ENCODE assay signal across 17 cellular contexts in the genomic region with DNA sequence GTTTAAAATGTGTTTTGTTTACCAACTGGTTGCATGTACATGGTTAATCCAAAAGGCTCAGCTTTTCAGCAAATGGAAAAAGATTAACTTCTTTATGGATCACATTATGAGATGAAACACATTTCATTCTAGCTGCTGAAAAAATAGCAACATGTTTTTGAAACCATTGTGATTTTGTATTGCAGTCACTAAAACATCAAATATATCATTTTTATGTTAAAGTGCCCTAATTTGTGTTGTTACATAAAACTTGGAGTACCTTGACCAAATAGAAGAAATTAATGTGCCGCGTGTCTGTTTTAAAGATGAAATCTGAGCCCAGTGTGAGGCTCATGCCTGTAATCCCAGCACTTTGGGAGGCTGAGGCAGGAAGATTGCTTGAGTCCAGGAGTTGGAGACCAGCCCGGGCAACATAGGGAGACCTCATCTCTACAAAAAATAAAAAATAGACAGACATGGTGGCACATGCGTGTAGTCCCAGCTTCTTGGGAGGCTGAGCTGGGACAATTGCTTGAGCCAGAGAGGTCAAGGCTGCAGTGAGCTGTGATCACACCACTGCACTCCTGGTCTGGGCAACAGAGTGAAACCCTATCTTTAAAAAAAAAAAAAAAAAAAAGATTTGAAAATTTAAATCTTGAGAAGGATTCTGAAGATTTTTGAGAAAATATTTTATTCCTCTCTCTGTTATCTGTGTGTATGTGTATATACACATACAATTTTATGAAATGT.
DNase-seq lines count a peak whose midpoint lies in the region; ATAC-seq and TF ChIP-seq lines count a peak whose summit lies in the region.
"Had no signal": no experiment of that assay in that cellular context is flagged by ENCODE, and none has a peak within 500 bp of the region (broad histone marks: within the 10 kb centered on the region; RNA-seq: fewer than 3 reads in every experiment).

No MANE protein-coding gene starts in this region.

- H3K4me3 ChIP-seq in ACC112 (ENCODE audit: low read depth, low read length) (no peak overlapping the region), dorsolateral prefrontal cortex (peak overlapping the region in 1 of 59 donors; percentile 15), neural progenitor cell (no peak overlapping the region), tibial artery (no peak overlapping the region)
- H3K4me3 ChIP-seq: esophagus squamous epithelium had no signal

- H2AFZ ChIP-seq in ACC112 (ENCODE audit: low read length, unreplicated experiment): no peak overlapping the region
- no peak overlapping the region for H2AFZ ChIP-seq in neural progenitor cell (replicated peaks)

- no peak overlapping the region for H3K9ac ChIP-seq in neural progenitor cell

- H3K27me3 ChIP-seq in ACC112 (ENCODE audit: insufficient read depth, low read length) (no peaks in the 10 kb centered on the region), dorsolateral prefrontal cortex (no peaks in the 10 kb centered on the region), neural progenitor cell (no peaks in the 10 kb centered on the region), tibial artery (no peaks in the 10 kb centered on the region)
- H3K27me3 ChIP-seq: esophagus squamous epithelium had no signal

- no peak for DNase-seq in HFFc6
- DNase-seq in dorsolateral prefrontal cortex: no peak
- no peak for DNase-seq in neural progenitor cell (ENCODE audit: low spot score)
- no peak for DNase-seq in tibial artery
- DNase-seq in NCI-H1436 (lab: John Stamatoyannopoulos, UW): no peak
- DNase-seq in HPDE6-E6E7 (ENCODE audit: extremely low spot score): no peak
- DNase-seq: activated CD4-positive, alpha-beta T cell treated with anti-CD3 and anti-CD28 coated beads for 4 hours; activated CD8-positive, alpha-beta memory T cell treated with anti-CD3 and anti-CD28 coated beads, Interleukin-2, amount 50 U/mL, for 4 hours; esophagus squamous epithelium; GDM1; hypothalamus; NCI-H510A treated with DMSO at 0.1 percent for 48 hours; stimulated activated CD4-positive, alpha-beta T cell treated with anti-CD3 and anti-CD28 coated beads, Interleukin-15, amount 100 ng/mL, for 24 hours had no signal

- peak overlapping the region; percentile 94 for H3K27ac Mint-ChIP-seq in HFFc6
- peak overlapping the region; percentile 68 for H3K27ac Mint-ChIP-seq in neural progenitor cell
- H3K27ac Mint-ChIP-seq: stimulated activated naive CD8-positive, alpha-beta T cell treated with anti-CD3 and anti-CD28 coated beads, Interleukin-15, Interleukin-2, amounts not matched to agents 100 ng/mL and 50 ng/mL, for 24 hours had no signal

- H3K27me3 Mint-ChIP-seq in HFFc6 (ENCODE audit: insufficient read depth) (peaks cover 6% of the 10 kb centered on the region), neural progenitor cell (ENCODE audit: insufficient read depth, low read depth) (no peaks in the 10 kb centered on the region)
- H3K27me3 Mint-ChIP-seq: stimulated activated naive CD8-positive, alpha-beta T cell treated with anti-CD3 and anti-CD28 coated beads, Interleukin-15, Interleukin-2, amounts not matched to agents 100 ng/mL and 50 ng/mL, for 24 hours had no signal

- H3K9me3 Mint-ChIP-seq in HFFc6: no peaks in the 10 kb centered on the region
- H3K9me3 Mint-ChIP-seq in neural progenitor cell: no peaks in the 10 kb centered on the region
- H3K9me3 Mint-ChIP-seq: stimulated activated naive CD8-positive, alpha-beta T cell treated with anti-CD3 and anti-CD28 coated beads, Interleukin-15, Interleukin-2, amounts not matched to agents 100 ng/mL and 50 ng/mL, for 24 hours had no signal

- peak overlapping the region; percentile 28 for H3K4me2 ChIP-seq in neural progenitor cell

- no peak for ATAC-seq in GM21447 (IDR thresholded peaks at IDR 0.05; ENCODE audit: unreplicated experiment)
- ATAC-seq: SK-N-SH treated with all-trans-retinoic acid at 6 μM for 48 hours had no signal

- H3K27ac ChIP-seq in ACC112 (ENCODE audit: low read depth, low read length) (peak overlapping the region; percentile 87), dorsolateral prefrontal cortex (peak overlapping the region; percentile 20 to 100 (median 86)), neural progenitor cell (peak overlapping the region; percentile 42), tibial artery (no peak overlapping the region)

- H3K79me2 ChIP-seq in ACC112 (ENCODE audit: control insufficient read depth, insufficient read depth, low read length, unreplicated experiment) (peaks cover 73% of the 10 kb centered on the region), neural progenitor cell (ENCODE audit: low read depth) (peaks cover 99% of the 10 kb centered on the region)

- intact Hi-C loops in dorsolateral prefrontal cortex (cut with DNase I) (no loop called here), tibial artery (cut with DNase I; ENCODE audit: low total_unique reads) (no loop called here)

- H3K4me1 ChIP-seq in ACC112 (ENCODE audit: control insufficient read depth, insufficient read depth, low read length, unreplicated experiment) (peaks cover 60% of the 10 kb centered on the region), neural progenitor cell (peaks cover 81% of the 10 kb centered on the region), tibial artery (peaks cover 0 to 24% (median 12%) of the 10 kb centered on the region in 4 donors)

- H3K4me1 Mint-ChIP-seq in HFFc6 (ENCODE audit: low read depth) (peaks cover 60% of the 10 kb centered on the region), neural progenitor cell (peaks cover 72% of the 10 kb centered on the region)

- H3K36me3 ChIP-seq in ACC112 (ENCODE audit: insufficient read depth, low read length) (no peaks in the 10 kb centered on the region), neural progenitor cell (no peaks in the 10 kb centered on the region), tibial artery (no peaks in the 10 kb centered on the region)
- H3K36me3 ChIP-seq: esophagus squamous epithelium had no signal

- H3F3A ChIP-seq in neural progenitor cell (ENCODE audit: low read depth): peaks cover 36% of the 10 kb centered on the region

- H3K4me3 Mint-ChIP-seq in HFFc6: peak overlapping the region; percentile 82
- no peak overlapping the region for H3K4me3 Mint-ChIP-seq in neural progenitor cell
- H3K4me3 Mint-ChIP-seq: stimulated activated naive CD8-positive, alpha-beta T cell treated with anti-CD3 and anti-CD28 coated beads, Interleukin-15, Interleukin-2, amounts not matched to agents 100 ng/mL and 50 ng/mL, for 24 hours had no signal

- no peaks in the 10 kb centered on the region for H3K36me3 Mint-ChIP-seq in HFFc6 (ENCODE audit: low read depth)
- H3K36me3 Mint-ChIP-seq in neural progenitor cell: no peaks in the 10 kb centered on the region

- TF ChIP-seq CTCF in HFFc6 (IDR thresholded peaks at IDR 0.05) (no peak), dorsolateral prefrontal cortex (IDR thresholded peaks at IDR 0.05 in 54 of 56, conservative IDR thresholded peaks at IDR 0.05 in 2 of 56; ENCODE audit: low read depth in 1 of 56, partially characterized antibody in 56 of 56) (peak in 1 of 56 donors; percentile 5), neural progenitor cell (IDR thresholded peaks at IDR 0.05) (no peak), tibial artery (IDR thresholded peaks at IDR 0.05) (no peak)

- H3K9me3 ChIP-seq in neural progenitor cell (ENCODE audit: low read depth) (no peaks in the 10 kb centered on the region), tibial artery (no peaks in the 10 kb centered on the region)
- H3K9me3 ChIP-seq: esophagus squamous epithelium had no signal

- H4K20me1 ChIP-seq in neural progenitor cell (ENCODE audit: low read depth): peaks cover 3% of the 10 kb centered on the region

Comparison
In these comparisons a context has a peak if more than half of its experiments do, and no peak if none do; other contexts are left out.
1. H3K27ac ChIP-seq: peak in ACC112 (single experiment), dorsolateral prefrontal cortex (59 of 59) and neural progenitor cell (single experiment); none in tibial artery (0 of 2).